ENCODE assay signal across 13 cellular contexts in genomic region chr15:45157056-45157455, GRCh38. TPM values are rescaled to one million over a fixed set of nuclear protein-coding genes. Genes with fewer than 3 reads are reported as not detected.
DNase-seq lines count a peak whose midpoint lies in the region; ATAC-seq and TF ChIP-seq lines count a peak whose summit lies in the region.
"Had no signal": no experiment of that assay in that cellular context is flagged by ENCODE, and none has a peak within 500 bp of the region (broad histone marks: within the 10 kb centered on the region; RNA-seq: fewer than 3 reads in every experiment).

No MANE protein-coding gene starts in this region.

- H3K27me3 ChIP-seq in aorta (ENCODE audit: control insufficient read depth in 1 of 2, insufficient read depth in 2 of 2, low read length in 1 of 2), result no peaks in the 10 kb centered on the region
- H3K27me3 ChIP-seq: tibial artery had no signal

- WGBS in aorta, 2 donors, result 80% methylated on average over 4 of the region's 4 CpGs

- no peak overlapping the region for H3K27ac ChIP-seq in aorta (ENCODE audit: low read depth in 1 of 2, low read length in 2 of 2)
- H3K27ac ChIP-seq: tibial artery had no signal

- CTCF ChIA-PET in activated CD8-positive, alpha-beta T cell treated with anti-CD3 and anti-CD28 coated beads for 36 hours (lab: Charles Lee), result interaction anchor here (0.9 to 2.9 kb wide), 3 partner anchors 30 to 48 kb away, joined by 3 to 17 read pairs (median 3); no protein-coding TSS in a partner anchor

- H3K4me3 Mint-ChIP-seq in activated CD8-positive, alpha-beta T cell treated with anti-CD3 and anti-CD28 coated beads for 36 hours, result no peak overlapping the region

- peaks cover 3% of the 10 kb centered on the region for H3K4me1 Mint-ChIP-seq in activated CD8-positive, alpha-beta T cell treated with anti-CD3 and anti-CD28 coated beads for 36 hours (ENCODE audit: low read depth)

- TF ChIP-seq CTCF in activated CD8-positive, alpha-beta T cell treated with anti-CD3 and anti-CD28 coated beads for 36 hours (IDR thresholded peaks at IDR 0.05), result no peak

- H3K9me3 ChIP-seq in aorta (ENCODE audit: control insufficient read depth, low read length), result no peaks in the 10 kb centered on the region
- H3K9me3 ChIP-seq: tibial artery had no signal

- no peaks in the 10 kb centered on the region for H3K4me1 ChIP-seq in aorta (ENCODE audit: control insufficient read depth in 1 of 2, insufficient read depth in 2 of 2, low read length in 2 of 2)
- H3K4me1 ChIP-seq: tibial artery had no signal

- H3K4me3 ChIP-seq in aorta (ENCODE audit: low read length in 2 of 2), result no peak overlapping the region
- H3K4me3 ChIP-seq: tibial artery had no signal

- no peaks in the 10 kb centered on the region for H3K9me3 Mint-ChIP-seq in activated CD8-positive, alpha-beta T cell treated with anti-CD3 and anti-CD28 coated beads for 36 hours

- H3K27me3 Mint-ChIP-seq in activated CD8-positive, alpha-beta T cell treated with anti-CD3 and anti-CD28 coated beads for 36 hours, result no peaks in the 10 kb centered on the region

- no peak overlapping the region for H3K27ac Mint-ChIP-seq in activated CD8-positive, alpha-beta T cell treated with anti-CD3 and anti-CD28 coated beads for 36 hours

- intact Hi-C loops in aorta (cut with DNase I), result no loop called here
- intact Hi-C loops in activated CD8-positive, alpha-beta T cell treated with anti-CD3 and anti-CD28 coated beads for 36 hours (cut with micrococcal nuclease), result no loop called here

- DNase-seq in ELR (ENCODE audit: low read depth) (peak; percentile 66), amniotic stem cell (lab: John Stamatoyannopoulos, UW) (peak; percentile 16), fibroblast of peridontal ligament (ENCODE audit: extremely low read depth) (peak; percentile 67), stromal cell of bone marrow (ENCODE audit: low read depth) (peak; percentile 90), UCSD-AML1 (lab: John Stamatoyannopoulos, UW; ENCODE audit: unreplicated experiment) (no peak), aorta (no peak)
- no peak for DNase-seq in activated CD8-positive, alpha-beta T cell treated with anti-CD3 and anti-CD28 coated beads for 36 hours
- DNase-seq: DMS153, tibial artery had no signal

- H3K36me3 ChIP-seq in aorta (ENCODE audit: control insufficient read depth in 1 of 2, insufficient read depth in 2 of 2, low read length in 1 of 2), result no peaks in the 10 kb centered on the region

- no peak for ATAC-seq in aorta (ENCODE audit: low FRiP score)
- ATAC-seq in GM18519 (IDR thresholded peaks at IDR 0.05; ENCODE audit: low FRiP score, unreplicated experiment), result no peak
- no peak for ATAC-seq in activated CD8-positive, alpha-beta T cell treated with anti-CD3 and anti-CD28 coated beads for 36 hours

- H3K36me3 Mint-ChIP-seq in activated CD8-positive, alpha-beta T cell treated with anti-CD3 and anti-CD28 coated beads for 36 hours (ENCODE audit: low read depth), result peaks cover 5% of the 10 kb centered on the region

- POLR2A ChIA-PET in activated CD8-positive, alpha-beta T cell treated with anti-CD3 and anti-CD28 coated beads for 36 hours (lab: Charles Lee), result no interaction called here

RNA-seq across cellular contexts. Expression of gene DUOX1, which starts 27.3 kb away (rescaled TPM):
- 1 to 10 TPM in 1 of 2 donors, under 1 TPM in 1; 0.71 to 4.5 TPM for total RNA-seq in aorta
- under 1 TPM; 0.13 to 0.46 TPM for polyA plus RNA-seq in aorta
- total RNA-seq in activated CD8-positive, alpha-beta T cell treated with anti-CD3 and anti-CD28 coated beads for 36 hours, result not detected
- total RNA-seq: NCI-H460; T-helper 2 cell treated with Interferon-gamma antibody and Interleukin-4, amounts not matched to agents 100 ng/mL and 5 ng/mL, for 36 hours had no signal

RNA-seq across cellular contexts. Expression of gene DUOXA1, which starts 27.4 kb away (rescaled TPM):
- total RNA-seq in aorta, result 1 to 10 TPM in 1 of 2 donors, under 1 TPM in 1; 0.23 to 4.9 TPM
- under 1 TPM; 0.38 to 0.43 TPM for polyA plus RNA-seq in aorta
- total RNA-seq in activated CD8-positive, alpha-beta T cell treated with anti-CD3 and anti-CD28 coated beads for 36 hours, result not detected
- total RNA-seq: activated CD8-positive, alpha-beta memory T cell treated with anti-CD3 and anti-CD28 coated beads for 36 hours; T-helper 2 cell treated with Interferon-gamma antibody and Interleukin-4, amounts not matched to agents 100 ng/mL and 5 ng/mL, for 36 hours had no signal

RNA-seq across cellular contexts. Expression of gene SHF, which starts 30.7 kb away (rescaled TPM):
- 10 to 100 TPM; 13.8 to 19.0 TPM for total RNA-seq in aorta
- polyA plus RNA-seq in aorta, result 10 to 100 TPM in 1 of 2 donors, 1 to 10 TPM in 1; 4.3 to 12.7 TPM
- 10 to 100 TPM; 19.8 to 23.5 TPM for total RNA-seq in activated CD8-positive, alpha-beta T cell treated with anti-CD3 and anti-CD28 coated beads for 36 hours

RNA-seq across cellular contexts. Expression of gene DUOXA2, which starts 42.9 kb away (rescaled TPM):
- total RNA-seq in aorta, result not detected
- under 1 TPM in 1 of 2 donors, not detected in 1; 0.13 TPM for polyA plus RNA-seq in aorta
- not detected for total RNA-seq in activated CD8-positive, alpha-beta T cell treated with anti-CD3 and anti-CD28 coated beads for 36 hours
- total RNA-seq: activated CD8-positive, alpha-beta memory T cell treated with anti-CD3 and anti-CD28 coated beads for 36 hours; NCI-H460; T-helper 2 cell treated with Interferon-gamma antibody and Interleukin-4, amounts not matched to agents 100 ng/mL and 5 ng/mL, for 36 hours had no signal

RNA-seq across cellular contexts. Expression of gene DUOX2, which starts 43.1 kb away (rescaled TPM):
- 1 to 10 TPM in 1 of 2 donors, under 1 TPM in 1; 0.65 to 2.6 TPM for total RNA-seq in aorta
- under 1 TPM; 0.03 to 0.13 TPM for polyA plus RNA-seq in aorta
- under 1 TPM; 0.05 to 0.18 TPM for total RNA-seq in activated CD8-positive, alpha-beta T cell treated with anti-CD3 and anti-CD28 coated beads for 36 hours
- total RNA-seq: T-helper 2 cell treated with Interferon-gamma antibody and Interleukin-4, amounts not matched to agents 100 ng/mL and 5 ng/mL, for 36 hours had no signal

Comparison
In these comparisons a context has a peak if more than half of its experiments do, and no peak if none do; other contexts are left out.
1. DNase-seq: peak in ELR (single experiment), amniotic stem cell (single experiment), fibroblast of peridontal ligament (single experiment) and stromal cell of bone marrow (single experiment); none in UCSD-AML1 (single experiment), aorta (0 of 2) and activated CD8-positive, alpha-beta T cell treated with anti-CD3 and anti-CD28 coated beads for 36 hours (single experiment).